22 cellular contexts compared by ENCODE assay signal in genomic region chrX:134530845-134531244, GRCh38.
DNase-seq lines count a peak whose midpoint lies in the region; ATAC-seq lines count a peak whose summit lies in the region.
"Had no signal": no experiment of that assay in that cellular context is flagged by ENCODE, and none has a peak within 500 bp of the region (broad histone marks: within the 10 kb centered on the region; RNA-seq: fewer than 3 reads in every experiment).

No MANE protein-coding gene starts in this region.

- ATAC-seq in Right ventricle myocardium inferior = no peak
- ATAC-seq: CD8-positive, alpha-beta T cell had no signal

- intact Hi-C loops in cardiac septum (cut with DNase I) (no loop called here), Right ventricle myocardium inferior (cut with DNase I) (no loop called here)

- DNase-seq in cardiac septum (ENCODE audit: low spot score) (peak; percentile 66), Right ventricle myocardium inferior (ENCODE audit: missing footprints) (no peak)
- DNase-seq: 8988T; ACHN; AML-193; BE2C; C1 segment of cervical spinal cord; Caco-2; Calu3; CD4-positive, alpha-beta memory T cell; CD4-positive, alpha-beta T cell; CD4-positive, CD25-positive, alpha-beta regulatory T cell; CD8-positive, alpha-beta memory T cell; CD8-positive, alpha-beta T cell; COR-L47; DMS 273 treated with DMSO at 0.1 percent for 48 hours; DMS153; DMS53; DMS79; DMS79 treated with DMSO at 0.1 percent for 48 hours; DND-41; EL had no signal
